Comparison of ENCODE assay signal across 19 cellular contexts in the genomic region with DNA sequence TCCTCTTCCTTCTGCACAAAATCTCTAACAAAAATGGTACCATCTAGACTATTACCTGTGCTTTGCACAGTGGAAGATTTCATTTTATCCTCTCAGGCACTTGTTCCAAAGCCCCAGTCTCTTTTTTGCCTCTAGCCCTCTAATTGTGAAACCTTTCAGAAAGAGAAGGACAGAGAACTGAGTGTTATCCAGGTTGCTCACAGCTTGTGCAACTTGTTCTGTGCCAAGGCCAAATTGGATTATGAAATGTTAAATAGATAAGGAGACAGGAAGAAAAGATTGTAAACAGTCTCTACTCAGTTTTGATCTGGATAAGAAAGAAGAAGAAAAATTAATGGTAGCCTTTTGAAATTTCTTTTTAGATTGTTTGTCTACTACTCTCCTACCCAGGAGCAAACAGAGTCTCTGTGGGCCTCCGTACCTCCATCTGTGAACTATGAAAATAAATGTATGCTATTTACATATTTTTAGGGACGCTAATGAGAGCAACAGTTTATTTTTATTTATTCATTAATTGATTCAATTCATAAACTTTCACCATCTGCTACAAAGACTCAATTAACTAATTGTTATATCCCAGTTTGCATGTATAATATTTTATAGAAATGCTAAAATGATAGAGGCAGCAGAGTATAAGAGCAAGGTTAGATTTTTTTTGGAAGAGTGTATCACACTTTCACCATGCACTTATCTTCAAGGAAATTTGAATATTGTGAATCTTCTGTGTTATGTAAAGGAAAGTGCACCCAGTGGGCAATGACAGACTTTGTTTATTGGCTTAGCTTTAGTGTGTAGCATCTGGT.
DNase-seq lines count a peak whose midpoint lies in the region; ATAC-seq and TF ChIP-seq lines count a peak whose summit lies in the region.
"Had no signal": no experiment of that assay in that cellular context is flagged by ENCODE, and none has a peak within 500 bp of the region (broad histone marks: within the 10 kb centered on the region; RNA-seq: fewer than 3 reads in every experiment).

No MANE protein-coding gene starts in this region.

- H3K27me3 Mint-ChIP-seq in progenitor cell of endocrine pancreas, result no peaks in the 10 kb centered on the region
- H3K27me3 Mint-ChIP-seq in activated CD8-positive, alpha-beta memory T cell treated with anti-CD3 and anti-CD28 coated beads, Interleukin-2, amount 10 ng/mL, durations not matched to agents 7 days and 5 days, result no peaks in the 10 kb centered on the region
- H3K27me3 Mint-ChIP-seq in GM23338 (ENCODE audit: insufficient read depth, low read depth, poor library complexity), result no peaks in the 10 kb centered on the region
- H3K27me3 Mint-ChIP-seq: activated CD8-positive, alpha-beta T cell treated with anti-CD3 and anti-CD28 coated beads for 36 hours; activated naive CD8-positive, alpha-beta T cell treated with anti-CD3 and anti-CD28 coated beads for 36 hours; T-helper 17 cell had no signal

- no peak overlapping the region for H3K4me2 ChIP-seq in GM23338

- H3K4me3 ChIP-seq in fibroblast of villous mesenchyme (ENCODE audit: low read depth, low read length) (no peak overlapping the region), GM23338 (no peak overlapping the region)

- no peaks in the 10 kb centered on the region for H3K4me1 ChIP-seq in GM23338 (ENCODE audit: insufficient read depth)
- H3K4me1 ChIP-seq: BE2C had no signal

- H3K79me2 ChIP-seq in GM23338 (replicated peaks; ENCODE audit: insufficient read depth), result no peaks in the 10 kb centered on the region

- H3K27me3 ChIP-seq in GM23338 (ENCODE audit: insufficient read depth), result no peaks in the 10 kb centered on the region
- H3K27me3 ChIP-seq: BE2C had no signal

- 0 out of 2 replicates have a peak, but pooled peaks cover 4% of the 10 kb centered on the region for H3K9me2 ChIP-seq in GM23338 (ENCODE audit: insufficient read depth)

- H3K27ac Mint-ChIP-seq in progenitor cell of endocrine pancreas (peak overlapping the region; percentile 83), GM23338 (no peak overlapping the region)
- no peak overlapping the region for H3K27ac Mint-ChIP-seq in activated CD8-positive, alpha-beta memory T cell treated with anti-CD3 and anti-CD28 coated beads, Interleukin-2, amount 10 ng/mL, durations not matched to agents 7 days and 5 days
- H3K27ac Mint-ChIP-seq: activated CD8-positive, alpha-beta T cell treated with anti-CD3 and anti-CD28 coated beads for 36 hours; activated naive CD8-positive, alpha-beta T cell treated with anti-CD3 and anti-CD28 coated beads for 36 hours; activated T-cell treated with anti-CD3 and anti-CD28 coated beads, Interleukin-2, amount 50 U/mL, for 72 hours; nephron progenitor cell; T-helper 17 cell had no signal

- no peak for ATAC-seq in activated CD8-positive, alpha-beta memory T cell treated with anti-CD3 and anti-CD28 coated beads, Interleukin-2, amount 10 ng/mL, durations not matched to agents 7 days and 5 days
- ATAC-seq in GM23338, result no peak
- ATAC-seq: activated CD8-positive, alpha-beta T cell treated with anti-CD3 and anti-CD28 coated beads for 36 hours; activated T-cell treated with anti-CD3 and anti-CD28 coated beads, Interleukin-2, amount 50 U/mL, for 72 hours; T-helper 17 cell had no signal

- H3K4me3 Mint-ChIP-seq in progenitor cell of endocrine pancreas (ENCODE audit: low read depth) (no peak overlapping the region), GM23338 (no peak overlapping the region)
- H3K4me3 Mint-ChIP-seq in activated CD8-positive, alpha-beta memory T cell treated with anti-CD3 and anti-CD28 coated beads, Interleukin-2, amount 10 ng/mL, durations not matched to agents 7 days and 5 days, result no peak overlapping the region
- H3K4me3 Mint-ChIP-seq: activated CD8-positive, alpha-beta T cell treated with anti-CD3 and anti-CD28 coated beads for 36 hours; activated naive CD8-positive, alpha-beta T cell treated with anti-CD3 and anti-CD28 coated beads for 36 hours; activated T-cell treated with anti-CD3 and anti-CD28 coated beads, Interleukin-2, amount 50 U/mL, for 72 hours; nephron progenitor cell; T-helper 17 cell had no signal

- H4K20me1 ChIP-seq in GM23338 (replicated peaks; ENCODE audit: insufficient read depth), result no peaks in the 10 kb centered on the region

- TF ChIP-seq CTCF in fibroblast of villous mesenchyme (IDR thresholded peaks at IDR 0.05; ENCODE audit: insufficient read depth, low read depth, low read length), result no peak
- no peak for TF ChIP-seq CTCF in progenitor cell of endocrine pancreas (IDR thresholded peaks at IDR 0.05; ENCODE audit: unreplicated experiment)
- TF ChIP-seq CTCF in GM23338 (conservative IDR thresholded peaks at IDR 0.05; ENCODE audit: low read depth in 2 of 2), result no peak

- no peaks in the 10 kb centered on the region for H3F3A ChIP-seq in GM23338 (replicated peaks; ENCODE audit: low read depth)

- CTCF ChIA-PET in activated CD8-positive, alpha-beta memory T cell treated with anti-CD3 and anti-CD28 coated beads, Interleukin-2, amount 10 ng/mL, durations not matched to agents 7 days and 5 days (lab: Charles Lee), result no interaction called here

- H3K9me3 Mint-ChIP-seq in progenitor cell of endocrine pancreas (ENCODE audit: low read depth) (peaks cover 25% of the 10 kb centered on the region), GM23338 (no peaks in the 10 kb centered on the region)
- peaks cover 8% of the 10 kb centered on the region for H3K9me3 Mint-ChIP-seq in activated CD8-positive, alpha-beta memory T cell treated with anti-CD3 and anti-CD28 coated beads, Interleukin-2, amount 10 ng/mL, durations not matched to agents 7 days and 5 days (ENCODE audit: low read depth)
- H3K9me3 Mint-ChIP-seq: activated CD8-positive, alpha-beta T cell treated with anti-CD3 and anti-CD28 coated beads for 36 hours had no signal

- H2AFZ ChIP-seq in GM23338, result no peak overlapping the region

- H3K4me1 Mint-ChIP-seq in progenitor cell of endocrine pancreas (ENCODE audit: low read depth) (peaks cover 38% of the 10 kb centered on the region), GM23338 (no peaks in the 10 kb centered on the region)
- H3K4me1 Mint-ChIP-seq in activated CD8-positive, alpha-beta memory T cell treated with anti-CD3 and anti-CD28 coated beads, Interleukin-2, amount 10 ng/mL, durations not matched to agents 7 days and 5 days, result no peaks in the 10 kb centered on the region
- H3K4me1 Mint-ChIP-seq: activated naive CD8-positive, alpha-beta T cell treated with anti-CD3 and anti-CD28 coated beads for 36 hours; T-helper 17 cell had no signal

- no peak overlapping the region for H3K27ac ChIP-seq in GM23338 (ENCODE audit: low read depth)

- DNase-seq in NCI-H1694 (lab: John Stamatoyannopoulos, UW), result peak; percentile 37
- peak; percentile 53 for DNase-seq in SKM-1 (lab: John Stamatoyannopoulos, UW; ENCODE audit: unreplicated experiment)
- DNase-seq in fibroblast of villous mesenchyme (ENCODE audit: low read depth), result peak; percentile 88
- DNase-seq in progenitor cell of endocrine pancreas (ENCODE audit: low spot score, unreplicated experiment), result no peak
- no peak for DNase-seq in SHP77 treated with DMSO at 0.1 percent for 48 hours (lab: John Stamatoyannopoulos, UW)
- DNase-seq in activated CD8-positive, alpha-beta memory T cell treated with anti-CD3 and anti-CD28 coated beads, Interleukin-2, amount 10 ng/mL, durations not matched to agents 7 days and 5 days, result no peak
- no peak for DNase-seq in GM23338 (ENCODE audit: low spot score)
- DNase-seq: activated CD8-positive, alpha-beta T cell treated with anti-CD3 and anti-CD28 coated beads for 36 hours; activated naive CD8-positive, alpha-beta T cell treated with anti-CD3 and anti-CD28 coated beads for 36 hours; activated T-cell treated with anti-CD3 and anti-CD28 coated beads, Interleukin-2, amount 50 U/mL, for 72 hours; BE2C; central memory CD4-positive, alpha-beta T cell; effector CD8-positive, alpha-beta T cell; Kasumi-1; NCI-H1417 treated with DMSO at 0.1 percent for 48 hours; NCI-H345; nephron progenitor cell; RPMI8226; T-helper 17 cell had no signal

- peaks cover 23% of the 10 kb centered on the region for H3K36me3 Mint-ChIP-seq in progenitor cell of endocrine pancreas (ENCODE audit: insufficient read depth)
- H3K36me3 Mint-ChIP-seq in activated CD8-positive, alpha-beta memory T cell treated with anti-CD3 and anti-CD28 coated beads, Interleukin-2, amount 10 ng/mL, durations not matched to agents 7 days and 5 days, result no peaks in the 10 kb centered on the region
- H3K36me3 Mint-ChIP-seq in GM23338 (ENCODE audit: low read depth), result no peaks in the 10 kb centered on the region
- H3K36me3 Mint-ChIP-seq: activated naive CD8-positive, alpha-beta T cell treated with anti-CD3 and anti-CD28 coated beads for 36 hours had no signal

- H3K36me3 ChIP-seq in GM23338 (ENCODE audit: insufficient read depth), result no peaks in the 10 kb centered on the region
- H3K36me3 ChIP-seq: BE2C had no signal

TF ChIP-seq in GM23338, 12 proteins besides CTCF, POLR2A, EP300 and RAD21 (continues in another document):
- TF ChIP-seq ZNF331 (CRISPR knock-in tag; IDR thresholded peaks at IDR 0.05; ENCODE audit: low read depth), result no peak
- TF ChIP-seq, protein P1, sequence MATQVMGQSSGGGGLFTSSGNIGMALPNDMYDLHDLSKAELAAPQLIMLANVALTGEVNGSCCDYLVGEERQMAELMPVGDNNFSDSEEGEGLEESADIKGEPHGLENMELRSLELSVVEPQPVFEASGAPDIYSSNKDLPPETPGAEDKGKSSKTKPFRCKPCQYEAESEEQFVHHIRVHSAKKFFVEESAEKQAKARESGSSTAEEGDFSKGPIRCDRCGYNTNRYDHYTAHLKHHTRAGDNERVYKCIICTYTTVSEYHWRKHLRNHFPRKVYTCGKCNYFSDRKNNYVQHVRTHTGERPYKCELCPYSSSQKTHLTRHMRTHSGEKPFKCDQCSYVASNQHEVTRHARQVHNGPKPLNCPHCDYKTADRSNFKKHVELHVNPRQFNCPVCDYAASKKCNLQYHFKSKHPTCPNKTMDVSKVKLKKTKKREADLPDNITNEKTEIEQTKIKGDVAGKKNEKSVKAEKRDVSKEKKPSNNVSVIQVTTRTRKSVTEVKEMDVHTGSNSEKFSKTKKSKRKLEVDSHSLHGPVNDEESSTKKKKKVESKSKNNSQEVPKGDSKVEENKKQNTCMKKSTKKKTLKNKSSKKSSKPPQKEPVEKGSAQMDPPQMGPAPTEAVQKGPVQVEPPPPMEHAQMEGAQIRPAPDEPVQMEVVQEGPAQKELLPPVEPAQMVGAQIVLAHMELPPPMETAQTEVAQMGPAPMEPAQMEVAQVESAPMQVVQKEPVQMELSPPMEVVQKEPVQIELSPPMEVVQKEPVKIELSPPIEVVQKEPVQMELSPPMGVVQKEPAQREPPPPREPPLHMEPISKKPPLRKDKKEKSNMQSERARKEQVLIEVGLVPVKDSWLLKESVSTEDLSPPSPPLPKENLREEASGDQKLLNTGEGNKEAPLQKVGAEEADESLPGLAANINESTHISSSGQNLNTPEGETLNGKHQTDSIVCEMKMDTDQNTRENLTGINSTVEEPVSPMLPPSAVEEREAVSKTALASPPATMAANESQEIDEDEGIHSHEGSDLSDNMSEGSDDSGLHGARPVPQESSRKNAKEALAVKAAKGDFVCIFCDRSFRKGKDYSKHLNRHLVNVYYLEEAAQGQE (IDR thresholded peaks at IDR 0.05; ENCODE audit: unreplicated experiment), result no peak

Comparison
In these comparisons a context has a peak if more than half of its experiments do, and no peak if none do; other contexts are left out.
1. DNase-seq: peak in NCI-H1694 (single experiment), SKM-1 (single experiment) and fibroblast of villous mesenchyme (single experiment); none in progenitor cell of endocrine pancreas (single experiment), SHP77 treated with DMSO at 0.1 percent for 48 hours (single experiment), activated CD8-positive, alpha-beta memory T cell treated with anti-CD3 and anti-CD28 coated beads, Interleukin-2, amount 10 ng/mL, durations not matched to agents 7 days and 5 days (single experiment) and GM23338 (single experiment).